ENCODE assay signal across 14 cellular contexts in the genomic region with DNA sequence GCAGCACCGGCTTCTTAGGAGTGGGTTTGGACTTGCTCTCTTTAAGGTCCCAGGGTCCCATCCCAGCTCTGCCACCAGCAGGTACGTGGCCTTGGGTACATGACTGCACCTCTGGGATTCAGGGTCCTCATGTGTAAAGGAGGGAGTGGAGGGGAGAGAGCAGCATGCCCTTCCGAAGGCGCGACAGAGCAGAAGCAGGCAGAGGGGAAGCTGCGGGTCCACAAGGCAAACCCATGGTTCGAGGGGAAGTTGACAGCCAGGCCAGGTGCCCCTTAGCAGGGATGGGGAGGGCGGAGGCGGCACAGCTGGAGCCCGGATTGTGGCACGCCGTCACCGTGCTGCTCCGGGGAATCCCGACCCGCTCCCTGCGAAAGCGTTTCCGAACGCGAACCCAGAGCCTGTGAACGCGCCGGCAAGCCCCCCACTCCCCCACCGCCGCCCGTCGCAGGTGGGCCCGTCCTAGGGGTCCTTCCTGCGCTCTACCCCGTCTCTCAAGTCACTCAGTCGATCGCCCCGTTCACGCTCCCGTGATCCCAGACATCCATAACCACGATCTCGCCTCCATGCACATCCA. TPM values are rescaled to one million over a fixed set of nuclear protein-coding genes. Genes with fewer than 3 reads are reported as not detected.
DNase-seq lines count a peak whose midpoint lies in the region; ATAC-seq, FAIRE-seq and TF ChIP-seq lines count a peak whose summit lies in the region.
"Had no signal": no experiment of that assay in that cellular context is flagged by ENCODE, and none has a peak within 500 bp of the region (broad histone marks: within the 10 kb centered on the region; RNA-seq: fewer than 3 reads in every experiment).

No MANE protein-coding gene starts in this region.

- no peak overlapping the region for H4K91ac ChIP-seq in H1 (replicated peaks; ENCODE audit: insufficient read length, low read length)

- peaks cover 13% of the 10 kb centered on the region for H3K36me3 Mint-ChIP-seq in mesothelial cell of epicardium

- FAIRE-seq in H1 (lab: Jason Lieb, UNC), result no peak

- H4K20me1 ChIP-seq in H1 (replicated peaks in 1 of 2; ENCODE audit: control insufficient read depth in 1 of 2, insufficient read depth in 2 of 2, low read length in 2 of 2), result peaks cover 12 to 34% of the 10 kb centered on the region in 2 experiments

- H3K27me3 ChIP-seq in left ventricle myocardium inferior (ENCODE audit: low read depth) (peaks cover 57% of the 10 kb centered on the region), H1 (replicated peaks in 1 of 4; ENCODE audit: control insufficient read depth in 3 of 4, extremely low read depth in 1 of 4, insufficient read depth in 3 of 4, low read length in 3 of 4) (peaks cover 66 to 81% (median 77%) of the 10 kb centered on the region in 4 experiments), upper lobe of right lung (peaks cover 40% of the 10 kb centered on the region)

- no peak overlapping the region for H2BK120ac ChIP-seq in H1 (replicated peaks; ENCODE audit: low read depth, low read length)

- H3K36me3 ChIP-seq in left ventricle myocardium inferior (no peaks in the 10 kb centered on the region), H1 (ENCODE audit: control insufficient read depth in 2 of 4, insufficient read depth in 4 of 4, low read length in 3 of 4) (peaks cover 0 to 6% (median 0%) of the 10 kb centered on the region in 4 experiments; a peak in 1 of 8 replicates), upper lobe of right lung (no peaks in the 10 kb centered on the region)

- no peaks in the 10 kb centered on the region; the same call in 1 of the 2 replicates for H3K23me2 ChIP-seq in H1 (ENCODE audit: low read depth, low read length)

- no peaks in the 10 kb centered on the region for H3K27me3 Mint-ChIP-seq in mesothelial cell of epicardium (ENCODE audit: low read depth)

- H3K9me3 Mint-ChIP-seq in mesothelial cell of epicardium, result no peaks in the 10 kb centered on the region

- CTCF ChIA-PET in H1 (lab: Charles Lee; ENCODE audit: partially characterized antibody), result interaction anchor here (0.6 to 3.3 kb wide), 10 partner anchors 11 to 1781 kb away, joined by 3 to 31 read pairs (median 4); no protein-coding TSS in a partner anchor

- no peak for TF ChIP-seq RAD21 in H1 (IDR thresholded peaks at IDR 0.05 in 1 of 2, conservative IDR thresholded peaks at IDR 0.05 in 1 of 2; ENCODE audit: low read depth in 2 of 2, low read length in 2 of 2)

- H3K4me3 Mint-ChIP-seq in mesothelial cell of epicardium, result peak overlapping the region; percentile 69

- H3K79me2 ChIP-seq in H1 (ENCODE audit: control insufficient read depth in 1 of 2, insufficient read depth in 2 of 2, low read length in 2 of 2), result no peaks in the 10 kb centered on the region

- ATAC-seq in Right ventricle myocardium inferior (no peak), upper lobe of right lung (no peak), GM19455 (IDR thresholded peaks at IDR 0.05; ENCODE audit: unreplicated experiment) (no peak)

- no peak overlapping the region for H3K23ac ChIP-seq in H1 (ENCODE audit: insufficient read length)

- no peak overlapping the region for H2AFZ ChIP-seq in H1 (ENCODE audit: low read length)

- H4K8ac ChIP-seq in H1 (ENCODE audit: extremely low read depth, insufficient read depth, low read length), result peak overlapping the region; percentile 47

- H3K9me3 ChIP-seq in left ventricle myocardium inferior (replicated peaks) (no peaks in the 10 kb centered on the region), H1 (ENCODE audit: insufficient read depth in 2 of 2, low read depth in 1 of 2, low read length in 1 of 2) (no peaks in the 10 kb centered on the region), upper lobe of right lung (no peaks in the 10 kb centered on the region)

- H3K4me3 ChIP-seq in left ventricle myocardium inferior, result peak overlapping the region; percentile 77
- peak overlapping the region in 3 of 4 experiments; percentile 27 to 51 (median 34); a peak in 6 of 8 replicates for H3K4me3 ChIP-seq in H1 (ENCODE audit: extremely low read depth in 1 of 4, insufficient read depth in 2 of 4, low read depth in 3 of 4, low read length in 4 of 4)
- peak overlapping the region; percentile 65 for H3K4me3 ChIP-seq in upper lobe of right lung

- no peak overlapping the region for H3K14ac ChIP-seq in H1 (ENCODE audit: insufficient read length)

- H2BK5ac ChIP-seq in H1 (ENCODE audit: low read depth, low read length), result no peak overlapping the region

- H2BK20ac ChIP-seq in H1 (ENCODE audit: low read length), result no peak overlapping the region

- TF ChIP-seq CTCF in left ventricle myocardium inferior (IDR thresholded peaks at IDR 0.05; ENCODE audit: borderline replicate concordance), result no peak
- TF ChIP-seq CTCF in H1 (IDR thresholded peaks at IDR 0.05; ENCODE audit: control extremely low read depth in 1 of 3, insufficient read depth in 1 of 3, low read depth in 1 of 3, low read length in 3 of 3), result no peak
- TF ChIP-seq CTCF in mesothelial cell of epicardium (IDR thresholded peaks at IDR 0.05; ENCODE audit: unreplicated experiment), result no peak
- TF ChIP-seq CTCF in upper lobe of right lung (IDR thresholded peaks at IDR 0.05), result no peak

- no peak overlapping the region for H2AK5ac ChIP-seq in H1 (ENCODE audit: low read depth, low read length)

- peak overlapping the region; percentile 44 for H3K4ac ChIP-seq in H1 (replicated peaks; ENCODE audit: insufficient read length, low read depth, low read length)

- POLR2A ChIA-PET in H1 (lab: Charles Lee; ENCODE audit: partially characterized antibody), result interaction anchor here (1.0 to 2.1 kb wide), 2 partner anchors 9 to 62 kb away, joined by 3 to 4 read pairs; no protein-coding TSS in a partner anchor

- intact Hi-C loops in left ventricle myocardium inferior (cut with micrococcal nuclease), result no loop called here
- intact Hi-C loops in Right ventricle myocardium inferior (cut with DNase I), result loop anchor here (10.0 kb wide), 1 partner anchor 141 kb away; no protein-coding TSS in a partner anchor
- intact Hi-C loops in upper lobe of right lung (cut with DNase I), result loop anchor here (10.0 kb wide), 1 partner anchor 391 kb away; no protein-coding TSS in a partner anchor

- H2BK15ac ChIP-seq in H1 (ENCODE audit: low read length), result no peak overlapping the region

- no peak overlapping the region for H4K5ac ChIP-seq in H1 (ENCODE audit: insufficient read length, low read depth, low read length)

- 10% methylated on average over 18 of the region's 38 CpGs; no CpG with 5 or more reads in 1 of the 2 experiments for WGBS in H1 (ENCODE audit: extremely low coverage in 1 of 2, insufficient coverage in 1 of 2, insufficient read length in 1 of 2, insufficient replicate concordance in 2 of 2, low coverage in 1 of 2, low lambda C conversion rate in 2 of 2, missing lambda C conversion rate in 1 of 2), 2 experiments

- H3K4me1 Mint-ChIP-seq in mesothelial cell of epicardium, result peaks cover 54% of the 10 kb centered on the region

- no peaks in the 10 kb centered on the region for H3K79me1 ChIP-seq in H1 (ENCODE audit: low read depth, low read length)

- peak overlapping the region; percentile 85 for H3K27ac ChIP-seq in left ventricle myocardium inferior (replicated peaks)
- no peak overlapping the region for H3K27ac ChIP-seq in H1 (ENCODE audit: low read depth, low read length)
- H3K27ac ChIP-seq in upper lobe of right lung, result peak overlapping the region; percentile 91

- 0 out of 3 replicates have a peak, but pooled peaks of 1 of the 2 experiments have one; percentile 23 for TF ChIP-seq EP300 in H1 (IDR thresholded peaks at IDR 0.05; ENCODE audit: borderline replicate concordance in 1 of 2, low read depth in 2 of 2, low read length in 2 of 2)

- no peak overlapping the region for H3K56ac ChIP-seq in H1 (replicated peaks; ENCODE audit: insufficient read length, low read depth, low read length)

- no peak for TF ChIP-seq POLR2A in H1 (IDR thresholded peaks at IDR 0.05; ENCODE audit: control extremely low read depth in 1 of 2, low read depth in 2 of 2, low read length in 2 of 2)

- H3K4me1 ChIP-seq in left ventricle myocardium inferior, result peaks cover 41% of the 10 kb centered on the region
- H3K4me1 ChIP-seq in H1 (replicated peaks in 1 of 4; ENCODE audit: control insufficient read depth in 3 of 4, insufficient read depth in 4 of 4, low read length in 3 of 4), result peaks cover 0 to 24% (median 13%) of the 10 kb centered on the region in 4 experiments; a peak in 5 of 7 replicates
- peaks cover 11% of the 10 kb centered on the region for H3K4me1 ChIP-seq in upper lobe of right lung

- no peak for DNase-seq in left ventricle myocardium inferior
- DNase-seq in Right ventricle myocardium inferior (ENCODE audit: missing footprints), result no peak
- peak in 1 of 2 experiments; percentile 70 for DNase-seq in H1 (ENCODE audit: low read depth in 1 of 2, low spot score in 2 of 2)
- DNase-seq in mesothelial cell of epicardium (ENCODE audit: low spot score in 2 of 2, unreplicated experiment in 2 of 2), result no peak
- no peak for DNase-seq in upper lobe of right lung
- no peak for DNase-seq in mesenteric fat pad (ENCODE audit: low spot score)
- no peak for DNase-seq in activated CD4-positive, CD25-positive, alpha-beta regulatory T cell treated with anti-CD3 and anti-CD28 coated beads, Interleukin-2, amount 50 U/mL, for 72 hours
- DNase-seq: amniotic stem cell; effector CD8-positive, alpha-beta T cell; mammary epithelial cell; NCI-H187 treated with DMSO at 0.1 percent for 48 hours; NCI-H526 treated with DMSO at 0.1 percent for 48 hours had no signal

- peak overlapping the region; percentile 65 to 71 for H3K4me2 ChIP-seq in H1 (ENCODE audit: insufficient read depth in 1 of 2, low read depth in 2 of 2, low read length in 2 of 2)

- H2BK12ac ChIP-seq in H1 (ENCODE audit: low read depth, low read length), result no peak overlapping the region

- no peak overlapping the region for H3K9ac ChIP-seq in H1 (replicated peaks in 1 of 4; ENCODE audit: extremely low read depth in 1 of 4, low read depth in 3 of 4, low read length in 3 of 4)

- no peak overlapping the region; the same call in 1 of the 2 replicates for H3K18ac ChIP-seq in H1 (ENCODE audit: extremely low read depth, low read length)

- H3K27ac Mint-ChIP-seq in mesothelial cell of epicardium, result peak overlapping the region; percentile 89

RNA-seq across cellular contexts. Expression of a gene that starts 4.1 kb away (rescaled TPM):
- total RNA-seq in left ventricle myocardium inferior, result 8.2 TPM
- total RNA-seq in Right ventricle myocardium inferior, result 12.1 TPM
- total RNA-seq in H1 (2021; fragmentation: NEBNext Ultra II Directional; extraction: Animal tissue kit (Norgen Biotek cat#: 25700)), result not detected in 2 replicates
- 0.02 TPM in 1 of 2 replicates, not detected in the other for polyA plus RNA-seq in H1 (2011; rRNA removed)
- polyA plus RNA-seq in H1 (2011; cell fraction: cytosol; rRNA removed), result not detected
- not detected for polyA plus RNA-seq in H1 (2011; cell fraction: nucleus; rRNA removed)
- polyA plus RNA-seq in H1 (2012, experiment 1 of 2), result 0.09 TPM in 1 of 4 replicates, not detected in the others
- polyA plus RNA-seq in H1 (2012, experiment 2 of 2), result not detected
- not detected for polyA plus RNA-seq in H1 (2013, experiment 1 of 2)
- not detected for polyA plus RNA-seq in H1 (2013, experiment 2 of 2)
- polyA minus RNA-seq in H1 (2011; rRNA and poly(A)+ RNA removed), result not detected in 2 replicates
- not detected for polyA minus RNA-seq in H1 (2011; cell fraction: cytosol; rRNA and poly(A)+ RNA removed)
- polyA minus RNA-seq in H1 (2011; cell fraction: nucleus; rRNA and poly(A)+ RNA removed), result not detected
- total RNA-seq in mesothelial cell of epicardium, result 164 to 176 TPM (median 173 TPM) in 3 replicates
- 122 TPM for total RNA-seq in upper lobe of right lung
- total RNA-seq in mesenteric fat pad, result 16.1 TPM
- polyA plus RNA-seq: mammary epithelial cell had no signal

RNA-seq across cellular contexts. Expression of a gene that starts 56.7 kb away (rescaled TPM):
- not detected for total RNA-seq in left ventricle myocardium inferior
- not detected for total RNA-seq in Right ventricle myocardium inferior
- not detected in 2 replicates for total RNA-seq in H1 (2021; fragmentation: NEBNext Ultra II Directional; extraction: Animal tissue kit (Norgen Biotek cat#: 25700))
- 0.02 TPM in 1 of 2 replicates, not detected in the other for polyA plus RNA-seq in H1 (2011; rRNA removed)
- not detected for polyA plus RNA-seq in H1 (2011; cell fraction: cytosol; rRNA removed)
- polyA plus RNA-seq in H1 (2011; cell fraction: nucleus; rRNA removed), result not detected
- 0.15 to 0.34 TPM in 2 of 4 replicates, not detected in the others for polyA plus RNA-seq in H1 (2012, experiment 1 of 2)
- polyA plus RNA-seq in H1 (2012, experiment 2 of 2), result 0.04 TPM
- polyA plus RNA-seq in H1 (2013, experiment 1 of 2), result not detected
- 0.02 TPM for polyA plus RNA-seq in H1 (2013, experiment 2 of 2)
- not detected in 2 replicates for polyA minus RNA-seq in H1 (2011; rRNA and poly(A)+ RNA removed)
- polyA minus RNA-seq in H1 (2011; cell fraction: cytosol; rRNA and poly(A)+ RNA removed), result not detected
- polyA minus RNA-seq in H1 (2011; cell fraction: nucleus; rRNA and poly(A)+ RNA removed), result not detected
- total RNA-seq in mesothelial cell of epicardium, result 51.9 to 56.6 TPM (median 54.2 TPM) in 3 replicates
- 28.6 TPM for total RNA-seq in upper lobe of right lung
- 0.19 TPM for total RNA-seq in mesenteric fat pad
- total RNA-seq: osteoblast had no signal

Comparison
In these comparisons a context has a peak if more than half of its experiments do, and no peak if none do; other contexts are left out.
1. RNA of a gene that starts 56.7 kb away (total RNA-seq): 51.9 to 56.6 TPM in mesothelial cell of epicardium and 28.6 TPM in upper lobe of right lung (single experiment); 0.19 TPM in mesenteric fat pad (single experiment), not detected in H1, not detected in left ventricle myocardium inferior (single experiment) and not detected in Right ventricle myocardium inferior (single experiment); every median in the first group is over 10 times any median in the second.
2. Peak in every context shown above with its lines, with median percentiles within 50 percentile points of each other: H3K4me3 ChIP-seq.